Comparison of ENCODE assay signal across 7 cellular contexts in the genomic region with DNA sequence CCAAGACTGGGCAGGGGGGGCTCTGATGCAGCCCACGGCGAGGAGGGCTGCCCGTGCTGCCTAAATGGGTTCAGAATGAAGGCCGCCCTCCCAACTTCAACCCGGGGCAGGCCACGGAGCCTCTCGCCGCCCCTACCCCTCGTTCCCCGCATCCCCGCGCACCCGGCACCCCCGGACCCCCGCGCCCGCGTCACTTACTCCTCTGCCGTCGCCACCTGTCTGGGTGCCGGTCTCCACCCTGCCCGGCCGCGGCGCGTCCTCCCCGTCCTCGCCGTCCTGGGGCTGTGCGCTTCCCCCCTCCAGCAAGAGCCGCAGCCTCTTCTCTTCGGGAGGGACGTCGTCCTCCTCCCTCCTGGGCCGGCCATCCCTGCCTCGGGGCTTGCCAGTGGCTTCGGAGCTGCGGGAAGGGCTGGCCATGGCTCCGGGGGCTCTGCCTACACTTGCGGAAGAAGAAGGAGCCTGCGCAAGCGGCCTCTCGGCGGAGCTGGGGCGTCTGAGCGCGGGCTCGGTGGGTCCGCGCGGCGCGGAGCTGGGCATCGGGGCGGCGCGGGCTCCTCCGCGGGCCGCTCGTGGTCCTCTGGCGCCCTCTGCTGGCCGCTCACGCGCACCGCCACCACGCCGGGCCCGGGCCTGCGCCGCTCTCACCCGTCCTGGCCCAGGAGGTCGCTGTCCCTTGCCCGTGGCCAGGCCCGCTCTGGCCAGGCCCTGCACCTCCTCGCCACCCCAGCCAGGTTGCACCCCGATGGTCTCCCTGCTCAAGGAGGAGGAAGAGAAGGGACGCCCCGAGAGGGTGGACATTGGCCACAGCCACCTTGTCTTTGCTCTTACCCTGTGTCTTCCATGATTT. TPM values are rescaled to one million over a fixed set of nuclear protein-coding genes. Genes with fewer than 3 reads are reported as not detected.
DNase-seq lines count a peak whose midpoint lies in the region; ATAC-seq and TF ChIP-seq lines count a peak whose summit lies in the region.
"Not testable (repeated sequence)": the region's sequence is repeated elsewhere in the genome, so short reads cannot be mapped to it uniquely, and the experiment has no call there.

No MANE protein-coding gene starts in this region.

- not testable (repeated sequence) for H3K27me3 Mint-ChIP-seq in activated T-helper 17 cell treated with anti-CD3 and anti-CD28 coated beads, Interleukin-2, amount 50 U/mL, for 72 hours

- not testable (repeated sequence) for H3K9me2 ChIP-seq in Loucy (replicated peaks; ENCODE audit: low read depth, low read length); SU-DHL-6 (replicated peaks; ENCODE audit: insufficient read depth, low read length)

- not testable (repeated sequence) for H3K27ac ChIP-seq in SU-DHL-6 (ENCODE audit: low read depth, low read length); lung (ENCODE audit: low read depth in 1 of 2, low read length in 1 of 2)

- H3K4me3 ChIP-seq in Loucy (ENCODE audit: low read length, poor library complexity, severe bottlenecking) (peak overlapping the region; percentile 62), epithelial cell of proximal tubule (ENCODE audit: low read depth, low read length) (peak overlapping the region; percentile 34)
- not testable (repeated sequence) for H3K4me3 ChIP-seq in SU-DHL-6 (ENCODE audit: insufficient read depth, low read length, poor library complexity, severe bottlenecking); lung

- not testable (repeated sequence) for H3K4me1 ChIP-seq in Loucy (ENCODE audit: insufficient read depth, low read length, poor library complexity, severe bottlenecking); lung (ENCODE audit: control insufficient read depth in 2 of 2, insufficient read depth in 2 of 2, low read length in 2 of 2)

- peak; percentile 57 for TF ChIP-seq CTCF in GM12873 (IDR thresholded peaks at IDR 0.05; ENCODE audit: insufficient read depth, low read depth, low read length, missing control alignments)
- TF ChIP-seq CTCF in Loucy (conservative IDR thresholded peaks at IDR 0.05; ENCODE audit: low read length), result peak; percentile 50
- peak; percentile 14 for TF ChIP-seq CTCF in SU-DHL-6 (IDR thresholded peaks at IDR 0.05; ENCODE audit: insufficient read depth, low read length, poor library complexity, severe bottlenecking)
- peak; percentile 41 for TF ChIP-seq CTCF in epithelial cell of proximal tubule (conservative IDR thresholded peaks at IDR 0.05; ENCODE audit: low read depth, low read length)
- peak; percentile 35 for TF ChIP-seq CTCF in lung (IDR thresholded peaks at IDR 0.05; ENCODE audit: control extremely low read depth, extremely low read depth)

- 3 to 6% methylated on average over 38 to 79 of the region's 79 CpGs for WGBS in lung, 2 donors

- peak overlapping the region; percentile 23 for H3K4me3 Mint-ChIP-seq in activated T-helper 17 cell treated with anti-CD3 and anti-CD28 coated beads, Interleukin-2, amount 50 U/mL, for 72 hours

- not testable (repeated sequence) for H3K9me3 ChIP-seq in Loucy (ENCODE audit: insufficient read depth, low read depth, low read length); SU-DHL-6 (ENCODE audit: insufficient read depth, low read length); lung (ENCODE audit: control insufficient read depth in 2 of 2, insufficient read depth in 1 of 2, low read length in 1 of 2)

- not testable (repeated sequence) for H3K27me3 ChIP-seq in Loucy (ENCODE audit: insufficient read depth, low read length, poor library complexity, severe bottlenecking); SU-DHL-6 (ENCODE audit: low read length); lung (ENCODE audit: control insufficient read depth, insufficient read depth)

- not testable (repeated sequence) for H3K36me3 ChIP-seq in Loucy (ENCODE audit: insufficient read depth, low read length); SU-DHL-6 (ENCODE audit: low read length); lung (ENCODE audit: control insufficient read depth in 2 of 2, insufficient read depth in 2 of 2, low read length in 2 of 2)

- not testable (repeated sequence) for H3K79me2 ChIP-seq in Loucy (ENCODE audit: insufficient read depth, low read length); SU-DHL-6 (ENCODE audit: insufficient read depth, low read length)

- H3K36me3 Mint-ChIP-seq in activated T-helper 17 cell treated with anti-CD3 and anti-CD28 coated beads, Interleukin-2, amount 50 U/mL, for 72 hours (ENCODE audit: low read depth), result not testable (repeated sequence)

- H3K9me3 Mint-ChIP-seq in activated T-helper 17 cell treated with anti-CD3 and anti-CD28 coated beads, Interleukin-2, amount 50 U/mL, for 72 hours, result not testable (repeated sequence)

- DNase-seq in epithelial cell of proximal tubule (ENCODE audit: low read depth), result not testable (repeated sequence)
- peak; percentile 66 for DNase-seq in lung (ENCODE audit: low spot score)
- DNase-seq in stimulated activated CD4-positive, alpha-beta T cell treated with anti-CD3 and anti-CD28 coated beads, Interleukin-15, amount 100 ng/mL, for 48 hours (ENCODE audit: low read depth in 2 of 2), result peak; percentile 36 to 54

- not testable (repeated sequence) for H3K9ac ChIP-seq in Loucy (ENCODE audit: low read depth, low read length, poor library complexity, severe bottlenecking); SU-DHL-6 (ENCODE audit: low read length)

- peak overlapping the region; percentile 64; the same call in 1 of the 2 replicates for H2AFZ ChIP-seq in Loucy (ENCODE audit: low read length)
- not testable (repeated sequence) for H2AFZ ChIP-seq in SU-DHL-6 (ENCODE audit: low read depth, low read length, severe bottlenecking)

- H3K4me1 Mint-ChIP-seq in activated T-helper 17 cell treated with anti-CD3 and anti-CD28 coated beads, Interleukin-2, amount 50 U/mL, for 72 hours, result not testable (repeated sequence)

- H3K27ac Mint-ChIP-seq in activated T-helper 17 cell treated with anti-CD3 and anti-CD28 coated beads, Interleukin-2, amount 50 U/mL, for 72 hours, result not testable (repeated sequence)

- H3F3A ChIP-seq in Loucy (ENCODE audit: low read depth); SU-DHL-6 (ENCODE audit: insufficient read depth): not testable (repeated sequence)

- H3K4me2 ChIP-seq in Loucy (ENCODE audit: low read depth, low read length, poor library complexity, severe bottlenecking), result peak overlapping the region; percentile 48
- not testable (repeated sequence) for H3K4me2 ChIP-seq in SU-DHL-6 (ENCODE audit: low read depth, low read length, poor library complexity, severe bottlenecking)

- peak; percentile 88 for ATAC-seq in activated T-helper 17 cell treated with anti-CD3 and anti-CD28 coated beads, Interleukin-2, amount 50 U/mL, for 72 hours (replicated peaks)
- not testable (repeated sequence) for ATAC-seq in lung (ENCODE audit: insufficient read depth, low FRiP score)

- H4K20me1 ChIP-seq in Loucy (ENCODE audit: insufficient read depth, low read length, poor library complexity, severe bottlenecking); SU-DHL-6 (ENCODE audit: low read depth, low read length): not testable (repeated sequence)

RNA-seq across cellular contexts. Expression of gene CLEC6A, which starts 59.3 kb away (rescaled TPM):
- not detected for total RNA-seq in activated T-helper 17 cell treated with anti-CD3 and anti-CD28 coated beads, Interleukin-2, amount 50 U/mL, for 72 hours
- total RNA-seq in epithelial cell of proximal tubule (not detected in 2 replicates), lung (1 to 10 TPM in 1 of 2 donors, under 1 TPM in 1; 0.31 to 1.1 TPM)
- polyA plus RNA-seq in lung, result 1 to 10 TPM in 1 of 2 donors, under 1 TPM in 1; 0.20 to 2.0 TPM
